1 cellular context compared by ENCODE assay signal in genomic region chr17:65055708-65056638, GRCh38.
A peak's percentile ranks its signal among the peaks of the same experiment; 100 is the strongest.
TF ChIP-seq lines count a peak whose summit lies in the region.

No MANE protein-coding gene starts in this region.

TF ChIP-seq in HepG2, 621 proteins besides CTCF, POLR2A, EP300 and RAD21 (continued from another document and continues in another):
- TF ChIP-seq MYPOP (CRISPR knock-in tag; IDR thresholded peaks at IDR 0.05) (peak; percentile 83), SP5 (CRISPR knock-in tag; IDR thresholded peaks at IDR 0.05; ENCODE audit: borderline replicate concordance, low read depth) (no peak), ZNF737 (CRISPR knock-in tag; IDR thresholded peaks at IDR 0.05; ENCODE audit: borderline replicate concordance) (0 out of 2 replicates have a peak, but pooled peaks have one; percentile 73), ZFP82 (CRISPR knock-in tag; IDR thresholded peaks at IDR 0.05; ENCODE audit: borderline replicate concordance) (no peak), ATF1 (CRISPR knock-in tag; IDR thresholded peaks at IDR 0.05) (no peak), KDM5B (CRISPR knock-in tag; IDR thresholded peaks at IDR 0.05; ENCODE audit: borderline replicate concordance) (no peak), NPAS2 (CRISPR knock-in tag; IDR thresholded peaks at IDR 0.05; ENCODE audit: borderline replicate concordance) (no peak), ZBTB3 (CRISPR knock-in tag; IDR thresholded peaks at IDR 0.05; ENCODE audit: borderline replicate concordance, low read depth) (no peak), ZNF556 (CRISPR knock-in tag; IDR thresholded peaks at IDR 0.05; ENCODE audit: borderline replicate concordance) (peak; percentile 64; the same call in 1 of the 2 replicates), TFAP4 (IDR thresholded peaks at IDR 0.05; ENCODE audit: borderline replicate concordance, low read depth) (peak; percentile 7; the same call in 1 of the 2 replicates), IKZF5 (CRISPR knock-in tag; IDR thresholded peaks at IDR 0.05) (peak; percentile 16; the same call in 1 of the 2 replicates), ZNF274 (CRISPR knock-in tag; IDR thresholded peaks at IDR 0.05) (peak; percentile 47; the same call in 1 of the 2 replicates), IRF2 (CRISPR knock-in tag; IDR thresholded peaks at IDR 0.05) (no peak), ZNF383 (CRISPR knock-in tag; IDR thresholded peaks at IDR 0.05; ENCODE audit: borderline replicate concordance) (no peak), FOXC1 (CRISPR knock-in tag; IDR thresholded peaks at IDR 0.05; ENCODE audit: borderline replicate concordance) (0 out of 2 replicates have a peak, but pooled peaks have one; percentile 6), MXD3 (CRISPR knock-in tag; IDR thresholded peaks at IDR 0.05) (peak; percentile 21), MED1 (CRISPR knock-in tag; IDR thresholded peaks at IDR 0.05) (no peak; the same call in 1 of the 2 replicates), NONO (IDR thresholded peaks at IDR 0.05) (no peak), NONO (CRISPR knock-in tag; conservative IDR thresholded peaks at IDR 0.05) (peak; percentile 35; the same call in 1 of the 2 replicates), ZNF747 (CRISPR knock-in tag; IDR thresholded peaks at IDR 0.05; ENCODE audit: borderline replicate concordance) (0 out of 2 replicates have a peak, but pooled peaks have one; percentile 38), TBL1XR1 (IDR thresholded peaks at IDR 0.05; ENCODE audit: borderline replicate concordance, low read length, partially characterized antibody) (peak; percentile 41), DRAP1 (CRISPR knock-in tag; IDR thresholded peaks at IDR 0.05) (0 out of 2 replicates have a peak, but pooled peaks have one; percentile 28), HMG20A (CRISPR knock-in tag; IDR thresholded peaks at IDR 0.05; ENCODE audit: borderline replicate concordance) (no peak), ZNF510 (CRISPR knock-in tag; IDR thresholded peaks at IDR 0.05; ENCODE audit: low read depth) (no peak), ZNF646 (CRISPR knock-in tag; IDR thresholded peaks at IDR 0.05) (no peak), TRIM22 (IDR thresholded peaks at IDR 0.05) (no peak), ZNF788 (CRISPR knock-in tag; IDR thresholded peaks at IDR 0.05; ENCODE audit: borderline replicate concordance) (0 out of 2 replicates have a peak, but pooled peaks have one; percentile 33), ZFP91 (CRISPR knock-in tag; IDR thresholded peaks at IDR 0.05; ENCODE audit: borderline replicate concordance) (peak; percentile 82; the same call in 1 of the 2 replicates), SKIL (CRISPR knock-in tag; IDR thresholded peaks at IDR 0.05; ENCODE audit: borderline replicate concordance) (peak; percentile 44; the same call in 1 of the 2 replicates), ZNF225 (CRISPR knock-in tag; IDR thresholded peaks at IDR 0.05) (0 out of 2 replicates have a peak, but pooled peaks have one; percentile 31), ATF7 (IDR thresholded peaks at IDR 0.05) (no peak), ATF7 (CRISPR knock-in tag; IDR thresholded peaks at IDR 0.05) (0 out of 2 replicates have a peak, but pooled peaks have one; percentile 47), ZSCAN9 (CRISPR knock-in tag; IDR thresholded peaks at IDR 0.05; ENCODE audit: borderline replicate concordance) (0 out of 2 replicates have a peak, but pooled peaks have one; percentile 42), ZNF430 (CRISPR knock-in tag; IDR thresholded peaks at IDR 0.05) (peak; percentile 14; the same call in 1 of the 2 replicates), REPIN1 (CRISPR knock-in tag; IDR thresholded peaks at IDR 0.05; ENCODE audit: borderline replicate concordance, low read depth) (0 out of 2 replicates have a peak, but pooled peaks have one; percentile 50)
